Comparison of ENCODE assay signal across 11 cellular contexts in the genomic region with DNA sequence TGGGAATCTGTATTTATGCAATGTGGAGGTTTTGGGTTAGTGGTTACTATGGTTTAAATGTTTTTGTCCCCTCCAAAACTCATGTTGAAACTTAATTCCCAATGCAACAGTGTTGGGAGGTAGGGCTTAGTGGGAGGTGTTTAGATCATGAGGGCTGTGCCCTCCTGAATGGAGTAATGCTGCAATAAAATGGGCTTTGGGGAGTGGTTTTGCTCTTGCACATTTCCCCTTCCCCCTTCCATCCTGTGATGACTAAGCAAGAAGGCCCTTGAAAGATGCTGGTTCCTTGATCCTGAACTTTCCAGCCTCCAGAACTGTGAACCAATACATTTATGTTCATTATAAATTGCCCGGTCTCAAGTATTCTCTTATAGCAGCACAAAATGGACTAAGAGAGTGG. TPM values are rescaled to one million over a fixed set of nuclear protein-coding genes. Genes with fewer than 3 reads are reported as not detected.
DNase-seq lines count a peak whose midpoint lies in the region; TF ChIP-seq lines count a peak whose summit lies in the region.
"Had no signal": no experiment of that assay in that cellular context is flagged by ENCODE, and none has a peak within 500 bp of the region (broad histone marks: within the 10 kb centered on the region; RNA-seq: fewer than 3 reads in every experiment).

No MANE protein-coding gene starts in this region.

- 0 out of 2 replicates have a peak overlapping the region, but pooled peaks have one; percentile 2 for H3K4me2 ChIP-seq in PC-9

- H2AFZ ChIP-seq in PC-9 = 0 out of 2 replicates have a peak overlapping the region, but pooled peaks have one; percentile 11

- H3K4me1 ChIP-seq in PC-9 (replicated peaks; ENCODE audit: insufficient read depth) = peaks cover 10% of the 10 kb centered on the region
- no peaks in the 10 kb centered on the region for H3K4me1 ChIP-seq in BE2C

- intact Hi-C loops in PC-9 (cut with micrococcal nuclease; ENCODE audit: unreplicated experiment) = no loop called here

- no peaks in the 10 kb centered on the region for H3K9me2 ChIP-seq in PC-9 (ENCODE audit: insufficient read depth)

- H3K27me3 ChIP-seq in PC-9 (ENCODE audit: insufficient read depth, low read depth) (no peaks in the 10 kb centered on the region), BE2C (0 out of 2 replicates have a peak, but pooled peaks cover 3% of the 10 kb centered on the region)

- peak; percentile 75 for DNase-seq in AG10803 (ENCODE audit: low read depth)
- peak; percentile 64 for DNase-seq in HS-5 (ENCODE audit: low read depth)
- DNase-seq in PC-9 = peak in 1 of 2 experiments; percentile 70
- peak; percentile 81 for DNase-seq in fibroblast of pulmonary artery (ENCODE audit: low read depth)
- DNase-seq in BE2C = no peak
- no peak for DNase-seq in T-helper 9 cell
- DNase-seq in activated CD4-positive, CD25-positive, alpha-beta regulatory T cell treated with anti-CD3 and anti-CD28 coated beads, Interleukin-2, amount 50 U/mL, for 72 hours = no peak
- no peak for DNase-seq in activated CD4-positive, alpha-beta T cell treated with anti-CD3 and anti-CD28 coated beads for 4 hours
- DNase-seq: activated T-cell treated with anti-CD3 and anti-CD28 coated beads, Interleukin-2, amount 50 U/mL, for 4 hours; NCI-H2171 treated with DMSO at 0.1 percent for 48 hours had no signal

- no peaks in the 10 kb centered on the region for H3K9me3 ChIP-seq in PC-9 (ENCODE audit: insufficient read depth, low read depth)
- H3K9me3 ChIP-seq in BE2C = no peaks in the 10 kb centered on the region

- H3K4me3 ChIP-seq in AG10803 (ENCODE audit: low read length) (no peak overlapping the region), PC-9 (no peak overlapping the region), fibroblast of pulmonary artery (replicated peaks; ENCODE audit: low read depth, low read length) (no peak overlapping the region), BE2C (ENCODE audit: low read depth, low read length) (no peak overlapping the region)

- no peak overlapping the region for H3K27ac ChIP-seq in PC-9

- H3F3A ChIP-seq in PC-9 (ENCODE audit: insufficient read depth, low read depth) = no peaks in the 10 kb centered on the region

- H3K36me3 ChIP-seq in PC-9 (ENCODE audit: low read depth) = no peaks in the 10 kb centered on the region
- no peaks in the 10 kb centered on the region for H3K36me3 ChIP-seq in BE2C

- no peaks in the 10 kb centered on the region for H4K20me1 ChIP-seq in PC-9 (ENCODE audit: insufficient read depth)

- CTCF ChIA-PET in PC-9 (lab: Charles Lee) = interaction anchor here (0.6 kb wide), 1 partner anchor 198 kb away, joined by 3 read pairs; no protein-coding TSS in a partner anchor

- BruUV-seq in PC-9 (replicated peaks; lab: Mats Ljungman, UMichigan) = no TSS peak

- POLR2A ChIA-PET in PC-9 (lab: Charles Lee; ENCODE audit: unreplicated experiment) = interaction anchor here (0.6 kb wide), 1 partner anchor 258 kb away, joined by 7 read pairs; no protein-coding TSS in a partner anchor

- TF ChIP-seq CTCF in AG10803 (conservative IDR thresholded peaks at IDR 0.05; ENCODE audit: low read length) = no peak
- TF ChIP-seq CTCF in PC-9 (conservative IDR thresholded peaks at IDR 0.05) = no peak
- TF ChIP-seq CTCF in fibroblast of pulmonary artery (IDR thresholded peaks at IDR 0.05; ENCODE audit: low read length, missing control alignments) = no peak
- TF ChIP-seq CTCF in BE2C (IDR thresholded peaks at IDR 0.05; ENCODE audit: low read depth, low read length) = no peak

- no peaks in the 10 kb centered on the region for H3K79me2 ChIP-seq in PC-9 (ENCODE audit: low read depth)

RNA-seq across cellular contexts. Expression of gene RFC4, which starts 9.2 kb away (rescaled TPM):
- 93.8 and 94.5 TPM in 2 replicates for total RNA-seq in PC-9 (2021)
- 18.8 TPM for polyA plus RNA-seq in BE2C (2012; ENCODE audit: insufficient read depth, insufficient read length, low read depth)

RNA-seq across cellular contexts. Expression of gene ADIPOQ, which starts 27.0 kb away (rescaled TPM):
- total RNA-seq in PC-9 (2021) = not detected in 2 replicates
- polyA plus RNA-seq in BE2C (2012; ENCODE audit: insufficient read depth, insufficient read length, low read depth) = 0.09 TPM
- total RNA-seq: activated T-cell treated with anti-CD3 and anti-CD28 coated beads, Interleukin-2, amount 50 U/mL, for 4 hours; T-helper 2 cell treated with Interferon-gamma antibody and Interleukin-4, amounts not matched to agents 100 ng/mL and 5 ng/mL, for 36 hours had no signal

RNA-seq across cellular contexts. Expression of gene EIF4A2, which starts 32.1 kb away (rescaled TPM):
- 446 and 618 TPM in 2 replicates for total RNA-seq in PC-9 (2021)
- 209 TPM for polyA plus RNA-seq in BE2C (2012; ENCODE audit: insufficient read depth, insufficient read length, low read depth)

Comparison
In these comparisons a context has a peak if more than half of its experiments do, and no peak if none do; other contexts are left out.
1. DNase-seq: peak in AG10803 (single experiment), HS-5 (single experiment) and fibroblast of pulmonary artery (single experiment); none in BE2C (single experiment), T-helper 9 cell (single experiment), activated CD4-positive, CD25-positive, alpha-beta regulatory T cell treated with anti-CD3 and anti-CD28 coated beads, Interleukin-2, amount 50 U/mL, for 72 hours (single experiment) and activated CD4-positive, alpha-beta T cell treated with anti-CD3 and anti-CD28 coated beads for 4 hours (0 of 2).